7 cellular contexts compared by ENCODE assay signal in genomic region chr1:220747426-220748090, GRCh38. TPM values are rescaled to one million over a fixed set of nuclear protein-coding genes. Genes with fewer than 3 reads are reported as not detected.
DNase-seq lines count a peak whose midpoint lies in the region; ATAC-seq, FAIRE-seq and TF ChIP-seq lines count a peak whose summit lies in the region.

No MANE protein-coding gene starts in this region.

- no peak overlapping the region for H3K9ac ChIP-seq in keratinocyte (ENCODE audit: control insufficient read depth, extremely low read depth, insufficient read depth, low read length)

- TF ChIP-seq CTCF in keratinocyte (optimal IDR thresholded peaks at IDR 0.05 in 1 of 3, IDR thresholded peaks at IDR 0.05 in 1 of 3, conservative IDR thresholded peaks at IDR 0.05 in 1 of 3; ENCODE audit: extremely low read depth in 1 of 3, insufficient read depth in 2 of 3, low read length in 3 of 3) (no peak), stomach (IDR thresholded peaks at IDR 0.05) (no peak)

- peak overlapping the region; percentile 91 for H2AFZ ChIP-seq in keratinocyte (ENCODE audit: control insufficient read depth, low read length)

- H3K4me2 ChIP-seq in keratinocyte (ENCODE audit: control insufficient read depth, extremely low read depth, insufficient read depth, low read depth, low read length) = peak overlapping the region; percentile 84

- peak overlapping the region; percentile 69 for H3K4me3 Mint-ChIP-seq in activated naive CD8-positive, alpha-beta T cell

- 14 to 18% (median 16%) methylated on average over 18 of the region's 18 CpGs for WGBS in stomach, 5 donors

- peaks cover 50% of the 10 kb centered on the region for H3K27me3 Mint-ChIP-seq in activated naive CD8-positive, alpha-beta T cell

- no peaks in the 10 kb centered on the region for H3K9me1 ChIP-seq in keratinocyte (ENCODE audit: control insufficient read depth, extremely low read depth, insufficient read depth, low read length)

- H3K79me2 ChIP-seq in keratinocyte (ENCODE audit: control insufficient read depth, insufficient read depth, low read length) = no peaks in the 10 kb centered on the region

- FAIRE-seq in keratinocyte (lab: Jason Lieb, UNC) = no peak

- no peaks in the 10 kb centered on the region for H3K36me3 ChIP-seq in keratinocyte (ENCODE audit: control insufficient read depth in 2 of 2, extremely low read depth in 1 of 2, insufficient read depth in 2 of 2, low read length in 2 of 2)
- H3K36me3 ChIP-seq in stomach = no peaks in the 10 kb centered on the region

- H3K4me1 Mint-ChIP-seq in activated naive CD8-positive, alpha-beta T cell (ENCODE audit: low read depth) = peaks cover 13% of the 10 kb centered on the region

- no peak for TF ChIP-seq POLR2A in stomach (IDR thresholded peaks at IDR 0.05)

- no peak for TF ChIP-seq EP300 in stomach (IDR thresholded peaks at IDR 0.05)

- DNase-seq in keratinocyte (ENCODE audit: low read depth, low spot score) (no peak), stomach (no peak), NOMO-1 treated with dmso at 0.1 percent for 144 hours (lab: John Stamatoyannopoulos, UW; ENCODE audit: unreplicated experiment) (no peak), NCI-H1436 (lab: John Stamatoyannopoulos, UW) (no peak)

- peaks cover 3% of the 10 kb centered on the region for H3K4me1 ChIP-seq in keratinocyte (ENCODE audit: control insufficient read depth, extremely low read depth, insufficient read depth, low read length)
- peaks cover 21 to 49% (median 36%) of the 10 kb centered on the region in 4 donors for H3K4me1 ChIP-seq in stomach

- H3K4me3 ChIP-seq in keratinocyte (ENCODE audit: control insufficient read depth in 2 of 3, extremely low read depth in 1 of 3, insufficient read depth in 2 of 3, low read depth in 1 of 3, low read length in 3 of 3) (peak overlapping the region; percentile 43 to 69 (median 61)), stomach (peak overlapping the region; percentile 85 to 90 (median 86))

- H3K27ac ChIP-seq in keratinocyte (ENCODE audit: control insufficient read depth, insufficient read depth, low read length) (no peak overlapping the region), stomach (peak overlapping the region; percentile 91 to 94 (median 92))

- no peaks in the 10 kb centered on the region for H3K9me3 Mint-ChIP-seq in activated naive CD8-positive, alpha-beta T cell (ENCODE audit: low read depth)

- dilution Hi-C loops in keratinocyte (cut with MboI; ENCODE audit: extremely low pct_ligation_motif_present, low sequenced_read_pairs) = no loop called here

- intact Hi-C loops in stomach (cut with DNase I; ENCODE audit: low total_unique reads) = no loop called here

- no peaks in the 10 kb centered on the region for H4K20me1 ChIP-seq in keratinocyte (ENCODE audit: control insufficient read depth, extremely low read depth, insufficient read depth, low read length)

- no peaks in the 10 kb centered on the region for H3K36me3 Mint-ChIP-seq in activated naive CD8-positive, alpha-beta T cell

- no peak overlapping the region for H3K27ac Mint-ChIP-seq in activated naive CD8-positive, alpha-beta T cell

- H3K27me3 ChIP-seq in keratinocyte (ENCODE audit: control insufficient read depth, extremely low read depth, insufficient read depth, low read length) = no peaks in the 10 kb centered on the region
- H3K27me3 ChIP-seq in stomach = peaks cover 0 to 6% (median 0%) of the 10 kb centered on the region in 3 donors

- H3K9me3 ChIP-seq in keratinocyte (ENCODE audit: control insufficient read depth, low read depth, low read length) (no peaks in the 10 kb centered on the region), stomach (no peaks in the 10 kb centered on the region)

- ATAC-seq in HG02610 (IDR thresholded peaks at IDR 0.05; ENCODE audit: unreplicated experiment) = peak; percentile 7
- no peak for ATAC-seq in HG02981 (IDR thresholded peaks at IDR 0.05; ENCODE audit: unreplicated experiment)

RNA-seq across cellular contexts. Expression of gene MTARC2, which starts 0.6 kb away (rescaled TPM):
- polyA plus RNA-seq in keratinocyte = 0.43 to 0.75 TPM (median 0.73 TPM) in 3 replicates
- polyA plus RNA-seq in keratinocyte (2011; ENCODE audit: low read depth) = not detected
- polyA plus RNA-seq in keratinocyte (2011; cell fraction: cytosol; rRNA removed) = 0.44 and 0.46 TPM in 2 replicates
- 2.1 and 2.4 TPM in 2 replicates for polyA plus RNA-seq in keratinocyte (2011; cell fraction: nucleus; rRNA removed)
- polyA plus RNA-seq in keratinocyte (2012; ENCODE audit: low replicate concordance) = 0.38 and 0.41 TPM in 2 replicates
- 0.66 to 1.2 TPM (median 0.80 TPM) in 3 replicates for polyA minus RNA-seq in keratinocyte
- polyA minus RNA-seq in keratinocyte (2011; cell fraction: cytosol; rRNA and poly(A)+ RNA removed) = 3.3 TPM
- polyA minus RNA-seq in keratinocyte (2011; cell fraction: nucleus; rRNA and poly(A)+ RNA removed) = 0.53 and 1.8 TPM in 2 replicates
- total RNA-seq in stomach = 10 to 100 TPM in 4 of 5 donors, 1 to 10 TPM in 1; 9.9 to 83.4 (median 51.3) TPM
- 10 to 100 TPM in 2 of 3 donors, 1 to 10 TPM in 1; 7.3 to 18.3 (median 11.3) TPM for polyA plus RNA-seq in stomach

RNA-seq across cellular contexts. Expression of gene MTARC1, which starts 39.2 kb away (rescaled TPM):
- polyA plus RNA-seq in keratinocyte = 0.68 to 2.1 TPM (median 2.1 TPM) in 3 replicates
- polyA plus RNA-seq in keratinocyte (2011; ENCODE audit: low read depth) = not detected
- polyA plus RNA-seq in keratinocyte (2011; cell fraction: cytosol; rRNA removed) = 1.6 and 1.8 TPM in 2 replicates
- 0.81 and 1.7 TPM in 2 replicates for polyA plus RNA-seq in keratinocyte (2011; cell fraction: nucleus; rRNA removed)
- polyA plus RNA-seq in keratinocyte (2012; ENCODE audit: low replicate concordance) = 0.42 and 1.6 TPM in 2 replicates
- 0.10 to 3.1 TPM (median 0.46 TPM) in 3 replicates for polyA minus RNA-seq in keratinocyte
- polyA minus RNA-seq in keratinocyte (2011; cell fraction: cytosol; rRNA and poly(A)+ RNA removed) = 3.3 TPM
- 0.63 and 1.3 TPM in 2 replicates for polyA minus RNA-seq in keratinocyte (2011; cell fraction: nucleus; rRNA and poly(A)+ RNA removed)
- total RNA-seq in stomach = 1 to 10 TPM in 4 of 5 donors, under 1 TPM in 1; under 0.01 to 9.9 (median 8.5) TPM
- 1 to 10 TPM; 5.8 to 6.5 (median 5.9) TPM for polyA plus RNA-seq in stomach

RNA-seq across cellular contexts. Expression of gene C1orf115, which starts 57.4 kb away (rescaled TPM):
- polyA plus RNA-seq in keratinocyte (0.68 to 0.97 TPM (median 0.72 TPM) in 3 replicates), stomach (10 to 100 TPM; 13.5 to 28.8 (median 21.7) TPM)
- 0.10 TPM for polyA plus RNA-seq in keratinocyte (2011; ENCODE audit: low read depth)
- polyA plus RNA-seq in keratinocyte (2011; cell fraction: cytosol; rRNA removed) = 0.79 and 0.97 TPM in 2 replicates
- polyA plus RNA-seq in keratinocyte (2011; cell fraction: nucleus; rRNA removed) = 0.73 and 0.90 TPM in 2 replicates
- 0.47 and 0.76 TPM in 2 replicates for polyA plus RNA-seq in keratinocyte (2012; ENCODE audit: low replicate concordance)
- polyA minus RNA-seq in keratinocyte = 0.33 to 0.66 TPM (median 0.64 TPM) in 3 replicates
- polyA minus RNA-seq in keratinocyte (2011; cell fraction: cytosol; rRNA and poly(A)+ RNA removed) = not detected
- 0.21 and 0.23 TPM in 2 replicates for polyA minus RNA-seq in keratinocyte (2011; cell fraction: nucleus; rRNA and poly(A)+ RNA removed)
- 10 to 100 TPM in 3 of 5 donors, 1 to 10 TPM in 2; 9.3 to 23.2 (median 12.3) TPM for total RNA-seq in stomach

Comparison
In these comparisons a context has a peak if more than half of its experiments do, and no peak if none do; other contexts are left out.
1. RNA of gene C1orf115, which starts 57.4 kb away (polyA plus RNA-seq): 13.5 to 28.8 TPM in stomach; 0.10 to 0.97 TPM in keratinocyte; every median in the first group is over 4 times any median in the second.